In the genomic region with DNA sequence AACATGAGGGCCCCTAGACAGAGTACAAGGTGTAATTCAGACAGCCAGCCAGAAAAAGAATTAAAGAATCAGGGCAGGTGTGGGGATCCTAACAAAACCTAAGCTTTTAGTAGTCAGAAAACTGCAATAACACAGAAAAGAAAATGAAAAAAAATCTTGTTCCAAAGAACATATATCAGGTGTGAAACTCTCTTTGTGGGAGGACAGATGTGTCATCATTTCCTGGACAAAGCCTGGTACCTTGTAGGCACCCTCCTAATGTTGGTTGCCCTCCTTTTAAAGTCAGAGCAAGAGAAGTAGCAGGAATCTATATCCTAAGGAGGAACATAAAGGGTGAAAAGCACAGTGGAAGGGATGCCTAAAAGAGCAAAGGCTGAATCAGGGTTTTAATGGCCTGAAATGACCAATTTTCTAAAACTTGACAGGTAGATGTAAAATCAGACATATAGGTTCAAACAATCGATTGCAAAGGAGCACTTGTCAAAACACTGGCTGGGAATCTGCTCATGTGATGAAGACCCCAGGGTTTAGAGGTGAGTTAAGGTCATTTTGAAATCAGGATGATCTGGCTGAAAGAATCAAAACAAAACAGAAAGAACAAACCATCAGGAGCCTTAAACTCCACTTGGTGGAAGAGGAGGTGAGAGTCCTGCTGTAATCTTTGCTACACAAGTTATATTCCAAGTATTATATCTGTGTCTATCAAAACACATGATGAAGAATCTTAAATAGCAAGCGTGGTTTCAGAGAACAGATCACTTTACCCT, we compare ENCODE assay signal across 1 cellular context.
TF ChIP-seq lines count a peak whose summit lies in the region.

No MANE protein-coding gene starts in this region.

TF ChIP-seq in GM23338, 12 proteins besides CTCF, POLR2A, EP300 and RAD21 (continued from another document):
- TF ChIP-seq, protein P1, sequence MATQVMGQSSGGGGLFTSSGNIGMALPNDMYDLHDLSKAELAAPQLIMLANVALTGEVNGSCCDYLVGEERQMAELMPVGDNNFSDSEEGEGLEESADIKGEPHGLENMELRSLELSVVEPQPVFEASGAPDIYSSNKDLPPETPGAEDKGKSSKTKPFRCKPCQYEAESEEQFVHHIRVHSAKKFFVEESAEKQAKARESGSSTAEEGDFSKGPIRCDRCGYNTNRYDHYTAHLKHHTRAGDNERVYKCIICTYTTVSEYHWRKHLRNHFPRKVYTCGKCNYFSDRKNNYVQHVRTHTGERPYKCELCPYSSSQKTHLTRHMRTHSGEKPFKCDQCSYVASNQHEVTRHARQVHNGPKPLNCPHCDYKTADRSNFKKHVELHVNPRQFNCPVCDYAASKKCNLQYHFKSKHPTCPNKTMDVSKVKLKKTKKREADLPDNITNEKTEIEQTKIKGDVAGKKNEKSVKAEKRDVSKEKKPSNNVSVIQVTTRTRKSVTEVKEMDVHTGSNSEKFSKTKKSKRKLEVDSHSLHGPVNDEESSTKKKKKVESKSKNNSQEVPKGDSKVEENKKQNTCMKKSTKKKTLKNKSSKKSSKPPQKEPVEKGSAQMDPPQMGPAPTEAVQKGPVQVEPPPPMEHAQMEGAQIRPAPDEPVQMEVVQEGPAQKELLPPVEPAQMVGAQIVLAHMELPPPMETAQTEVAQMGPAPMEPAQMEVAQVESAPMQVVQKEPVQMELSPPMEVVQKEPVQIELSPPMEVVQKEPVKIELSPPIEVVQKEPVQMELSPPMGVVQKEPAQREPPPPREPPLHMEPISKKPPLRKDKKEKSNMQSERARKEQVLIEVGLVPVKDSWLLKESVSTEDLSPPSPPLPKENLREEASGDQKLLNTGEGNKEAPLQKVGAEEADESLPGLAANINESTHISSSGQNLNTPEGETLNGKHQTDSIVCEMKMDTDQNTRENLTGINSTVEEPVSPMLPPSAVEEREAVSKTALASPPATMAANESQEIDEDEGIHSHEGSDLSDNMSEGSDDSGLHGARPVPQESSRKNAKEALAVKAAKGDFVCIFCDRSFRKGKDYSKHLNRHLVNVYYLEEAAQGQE (IDR thresholded peaks at IDR 0.05; ENCODE audit: unreplicated experiment) = no peak
- no peak for TF ChIP-seq NANOG (IDR thresholded peaks at IDR 0.05; ENCODE audit: borderline replicate concordance)
- no peak for TF ChIP-seq ZNF331 (CRISPR knock-in tag; IDR thresholded peaks at IDR 0.05; ENCODE audit: low read depth)
- TF ChIP-seq CREB1 (CRISPR knock-in tag; IDR thresholded peaks at IDR 0.05; ENCODE audit: low read depth) = no peak
- TF ChIP-seq, protein P2, sequence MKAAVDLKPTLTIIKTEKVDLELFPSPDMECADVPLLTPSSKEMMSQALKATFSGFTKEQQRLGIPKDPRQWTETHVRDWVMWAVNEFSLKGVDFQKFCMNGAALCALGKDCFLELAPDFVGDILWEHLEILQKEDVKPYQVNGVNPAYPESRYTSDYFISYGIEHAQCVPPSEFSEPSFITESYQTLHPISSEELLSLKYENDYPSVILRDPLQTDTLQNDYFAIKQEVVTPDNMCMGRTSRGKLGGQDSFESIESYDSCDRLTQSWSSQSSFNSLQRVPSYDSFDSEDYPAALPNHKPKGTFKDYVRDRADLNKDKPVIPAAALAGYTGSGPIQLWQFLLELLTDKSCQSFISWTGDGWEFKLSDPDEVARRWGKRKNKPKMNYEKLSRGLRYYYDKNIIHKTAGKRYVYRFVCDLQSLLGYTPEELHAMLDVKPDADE (IDR thresholded peaks at IDR 0.05) = no peak
- TF ChIP-seq, protein P3, sequence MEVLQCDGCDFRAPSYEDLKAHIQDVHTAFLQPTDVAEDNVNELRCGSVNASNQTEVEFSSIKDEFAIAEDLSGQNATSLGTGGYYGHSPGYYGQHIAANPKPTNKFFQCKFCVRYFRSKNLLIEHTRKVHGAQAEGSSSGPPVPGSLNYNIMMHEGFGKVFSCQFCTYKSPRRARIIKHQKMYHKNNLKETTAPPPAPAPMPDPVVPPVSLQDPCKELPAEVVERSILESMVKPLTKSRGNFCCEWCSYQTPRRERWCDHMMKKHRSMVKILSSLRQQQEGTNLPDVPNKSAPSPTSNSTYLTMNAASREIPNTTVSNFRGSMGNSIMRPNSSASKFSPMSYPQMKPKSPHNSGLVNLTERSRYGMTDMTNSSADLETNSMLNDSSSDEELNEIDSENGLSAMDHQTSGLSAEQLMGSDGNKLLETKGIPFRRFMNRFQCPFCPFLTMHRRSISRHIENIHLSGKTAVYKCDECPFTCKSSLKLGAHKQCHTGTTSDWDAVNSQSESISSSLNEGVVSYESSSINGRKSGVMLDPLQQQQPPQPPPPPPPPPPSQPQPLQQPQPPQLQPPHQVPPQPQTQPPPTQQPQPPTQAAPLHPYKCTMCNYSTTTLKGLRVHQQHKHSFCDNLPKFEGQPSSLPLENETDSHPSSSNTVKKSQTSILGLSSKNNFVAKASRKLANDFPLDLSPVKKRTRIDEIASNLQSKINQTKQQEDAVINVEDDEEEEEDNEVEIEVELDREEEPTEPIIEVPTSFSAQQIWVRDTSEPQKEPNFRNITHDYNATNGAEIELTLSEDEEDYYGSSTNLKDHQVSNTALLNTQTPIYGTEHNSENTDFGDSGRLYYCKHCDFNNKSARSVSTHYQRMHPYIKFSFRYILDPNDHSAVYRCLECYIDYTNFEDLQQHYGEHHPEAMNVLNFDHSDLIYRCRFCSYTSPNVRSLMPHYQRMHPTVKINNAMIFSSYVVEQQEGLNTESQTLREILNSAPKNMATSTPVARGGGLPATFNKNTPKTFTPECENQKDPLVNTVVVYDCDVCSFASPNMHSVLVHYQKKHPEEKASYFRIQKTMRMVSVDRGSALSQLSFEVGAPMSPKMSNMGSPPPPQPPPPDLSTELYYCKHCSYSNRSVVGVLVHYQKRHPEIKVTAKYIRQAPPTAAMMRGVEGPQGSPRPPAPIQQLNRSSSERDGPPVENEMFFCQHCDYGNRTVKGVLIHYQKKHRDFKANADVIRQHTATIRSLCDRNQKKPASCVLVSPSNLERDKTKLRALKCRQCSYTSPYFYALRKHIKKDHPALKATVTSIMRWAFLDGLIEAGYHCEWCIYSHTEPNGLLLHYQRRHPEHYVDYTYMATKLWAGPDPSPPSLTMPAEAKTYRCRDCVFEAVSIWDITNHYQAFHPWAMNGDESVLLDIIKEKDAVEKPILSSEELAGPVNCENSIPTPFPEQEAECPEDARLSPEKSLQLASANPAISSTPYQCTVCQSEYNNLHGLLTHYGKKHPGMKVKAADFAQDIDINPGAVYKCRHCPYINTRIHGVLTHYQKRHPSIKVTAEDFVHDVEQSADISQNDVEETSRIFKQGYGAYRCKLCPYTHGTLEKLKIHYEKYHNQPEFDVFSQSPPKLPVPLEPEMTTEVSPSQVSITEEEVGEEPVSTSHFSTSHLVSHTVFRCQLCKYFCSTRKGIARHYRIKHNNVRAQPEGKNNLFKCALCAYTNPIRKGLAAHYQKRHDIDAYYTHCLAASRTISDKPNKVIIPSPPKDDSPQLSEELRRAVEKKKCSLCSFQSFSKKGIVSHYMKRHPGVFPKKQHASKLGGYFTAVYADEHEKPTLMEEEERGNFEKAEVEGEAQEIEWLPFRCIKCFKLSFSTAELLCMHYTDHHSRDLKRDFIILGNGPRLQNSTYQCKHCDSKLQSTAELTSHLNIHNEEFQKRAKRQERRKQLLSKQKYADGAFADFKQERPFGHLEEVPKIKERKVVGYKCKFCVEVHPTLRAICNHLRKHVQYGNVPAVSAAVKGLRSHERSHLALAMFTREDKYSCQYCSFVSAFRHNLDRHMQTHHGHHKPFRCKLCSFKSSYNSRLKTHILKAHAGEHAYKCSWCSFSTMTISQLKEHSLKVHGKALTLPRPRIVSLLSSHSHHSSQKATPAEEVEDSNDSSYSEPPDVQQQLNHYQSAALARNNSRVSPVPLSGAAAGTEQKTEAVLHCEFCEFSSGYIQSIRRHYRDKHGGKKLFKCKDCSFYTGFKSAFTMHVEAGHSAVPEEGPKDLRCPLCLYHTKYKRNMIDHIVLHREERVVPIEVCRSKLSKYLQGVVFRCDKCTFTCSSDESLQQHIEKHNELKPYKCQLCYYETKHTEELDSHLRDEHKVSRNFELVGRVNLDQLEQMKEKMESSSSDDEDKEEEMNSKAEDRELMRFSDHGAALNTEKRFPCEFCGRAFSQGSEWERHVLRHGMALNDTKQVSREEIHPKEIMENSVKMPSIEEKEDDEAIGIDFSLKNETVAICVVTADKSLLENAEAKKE (CRISPR knock-in tag; IDR thresholded peaks at IDR 0.05) = no peak
- no peak for TF ChIP-seq JUNB (IDR thresholded peaks at IDR 0.05; ENCODE audit: unreplicated experiment)
